In the genomic region with DNA sequence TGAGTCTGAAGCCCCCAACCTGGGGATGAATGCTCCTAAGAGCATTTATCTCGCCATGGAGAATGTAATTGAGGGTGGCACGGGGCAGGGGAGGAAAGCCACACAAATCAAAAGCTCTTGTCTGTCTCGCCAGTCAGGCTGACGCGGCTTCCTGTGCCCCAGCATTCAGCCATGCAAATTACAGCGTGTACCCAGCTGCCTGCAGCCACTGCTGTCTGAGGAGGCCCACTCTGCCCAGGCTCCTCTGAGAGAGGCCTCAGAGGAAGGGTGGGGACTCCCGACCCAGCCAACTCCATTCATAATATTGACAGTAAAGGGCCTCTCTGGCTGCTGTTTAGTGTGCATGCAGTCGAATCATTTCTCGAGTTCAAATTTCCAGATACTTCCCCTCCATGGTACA, we compare ENCODE assay signal across 8 cellular contexts. TPM values are rescaled to one million over a fixed set of nuclear protein-coding genes. Genes with fewer than 3 reads are reported as not detected.
DNase-seq lines count a peak whose midpoint lies in the region; ATAC-seq and TF ChIP-seq lines count a peak whose summit lies in the region.

No MANE protein-coding gene starts in this region.

- H3K4me1 Mint-ChIP-seq in CD14-positive monocyte = peaks cover 97% of the 10 kb centered on the region

- no peak for TF ChIP-seq CTCF in CD14-positive monocyte (IDR thresholded peaks at IDR 0.05)

- peaks cover 0 to 5% (median 2%) of the 10 kb centered on the region in 3 donors for H3K27me3 Mint-ChIP-seq in CD14-positive monocyte (ENCODE audit: low read depth in 3 of 3)

- H3K27ac ChIP-seq in skin epidermis = peak overlapping the region in 18 of 21 experiments; percentile 3 to 80 (median 58)

- TF ChIP-seq POLR2A in Raji (IDR thresholded peaks at IDR 0.05; ENCODE audit: insufficient read depth, low read depth, low read length) = peak; percentile 66

- ATAC-seq in GM19395 (IDR thresholded peaks at IDR 0.05; ENCODE audit: unreplicated experiment) (peak; percentile 68), HG03469 (IDR thresholded peaks at IDR 0.05; ENCODE audit: unreplicated experiment) (peak; percentile 63)

- peak overlapping the region; percentile 62 to 87 for H3K4me3 Mint-ChIP-seq in CD14-positive monocyte

- peak; percentile 73 for DNase-seq in CD14-positive monocyte (ENCODE audit: low spot score)
- DNase-seq in activated gamma-delta T cell treated with anti-CD3 and anti-CD28 coated beads, Interleukin-2, amount 50 U/mL, for 16 hours (ENCODE audit: low read depth) = peak; percentile 54
- DNase-seq in cardiac septum (ENCODE audit: low spot score) = peak; percentile 87
- no peak for DNase-seq in cortex of kidney (lab: John Stamatoyannopoulos, UW)

- no peak overlapping the region for H3K4me3 ChIP-seq in skin epidermis

- peaks cover 25 to 30% of the 10 kb centered on the region in 2 donors for H3K36me3 Mint-ChIP-seq in CD14-positive monocyte

- peak overlapping the region; percentile 56 to 92 (median 86) for H3K27ac Mint-ChIP-seq in CD14-positive monocyte

- intact Hi-C loops in CD14-positive monocyte (cut with micrococcal nuclease) (no loop called here), cardiac septum (cut with DNase I) (no loop called here)

- H3K9me3 Mint-ChIP-seq in CD14-positive monocyte = no peaks in the 10 kb centered on the region

RNA-seq across cellular contexts. Expression of a gene that starts 22.0 kb away (rescaled TPM):
- polyA plus RNA-seq in CD14-positive monocyte = 1 to 10 TPM; 1.4 to 1.5 TPM
- total RNA-seq in cardiac septum = 42.4 TPM
